In the genomic region with DNA sequence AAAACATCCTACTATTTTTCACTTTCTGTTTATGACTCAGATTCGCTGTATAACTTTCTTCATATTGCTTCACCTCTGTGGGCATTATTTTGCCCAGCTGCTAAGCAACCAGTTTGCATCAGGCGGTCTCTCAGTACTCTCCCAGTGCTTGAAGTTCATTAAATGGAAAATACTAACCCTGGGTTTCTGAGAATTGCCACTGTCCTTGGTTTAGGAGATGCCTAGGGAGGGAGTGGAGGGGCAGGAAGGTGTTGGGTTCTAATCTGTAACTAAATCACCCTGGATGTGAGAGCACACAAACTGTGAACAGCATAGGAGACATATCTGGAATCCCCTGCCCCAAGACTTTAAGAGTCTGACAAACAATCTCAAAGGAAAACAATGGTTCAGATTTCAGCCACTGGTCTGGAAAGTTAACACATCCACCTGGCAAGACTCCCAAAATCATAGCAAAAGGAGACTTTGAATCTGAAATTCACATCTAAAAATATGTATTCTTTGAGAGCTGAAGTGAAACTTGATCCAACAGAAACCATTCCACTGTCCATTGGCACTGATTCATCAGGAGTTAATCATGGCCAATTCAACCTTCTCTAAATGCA, we compare ENCODE assay signal across 10 cellular contexts.
DNase-seq lines count a peak whose midpoint lies in the region; ATAC-seq, FAIRE-seq and TF ChIP-seq lines count a peak whose summit lies in the region.
"Had no signal": no experiment of that assay in that cellular context is flagged by ENCODE, and none has a peak within 500 bp of the region (broad histone marks: within the 10 kb centered on the region; RNA-seq: fewer than 3 reads in every experiment).

No MANE protein-coding gene starts in this region.

- H3K9me1 ChIP-seq in K562 (ENCODE audit: control insufficient read depth, insufficient read depth, low read length) = no peaks in the 10 kb centered on the region

- no peak for TF ChIP-seq POLR2A in K562 (conservative IDR thresholded peaks at IDR 0.05)

- TF ChIP-seq CTCF in K562 (IDR thresholded peaks at IDR 0.05 in 2 of 3, conservative IDR thresholded peaks at IDR 0.05 in 1 of 3; ENCODE audit: insufficient read depth in 2 of 3, low read depth in 1 of 3, low read length in 3 of 3) = no peak
- no peak for TF ChIP-seq CTCF in left lung (IDR thresholded peaks at IDR 0.05)

- POLR2A ChIA-PET in K562 (lab: Yijun Ruan, JAX) = no interaction called here

- ATAC-seq in K562 = no peak
- ATAC-seq in left lung = peak; percentile 70
- ATAC-seq in HG02678 (IDR thresholded peaks at IDR 0.05; ENCODE audit: unreplicated experiment) = no peak
- ATAC-seq: activated CD8-positive, alpha-beta memory T cell treated with anti-CD3 and anti-CD28 coated beads, Interleukin-2, amount 10 ng/mL, durations not matched to agents 7 days and 5 days had no signal

- no peak for TF ChIP-seq EP300 in K562 (IDR thresholded peaks at IDR 0.05; ENCODE audit: low read length)

- no peak overlapping the region for H3K9ac ChIP-seq in K562 (ENCODE audit: insufficient read depth in 1 of 2, low read depth in 2 of 2, low read length in 2 of 2)

- no peaks in the 10 kb centered on the region for H3K27me3 ChIP-seq in ACC112 (ENCODE audit: insufficient read depth, low read length)
- H3K27me3 ChIP-seq in K562 (ENCODE audit: control insufficient read depth in 2 of 2, insufficient read depth in 2 of 2, low read length in 2 of 2) = no peaks in the 10 kb centered on the region; a peak in 1 of 5 replicates
- no peaks in the 10 kb centered on the region for H3K27me3 ChIP-seq in left lung

- no peaks in the 10 kb centered on the region for H3K79me2 ChIP-seq in ACC112 (ENCODE audit: control insufficient read depth, insufficient read depth, low read length, unreplicated experiment)
- no peaks in the 10 kb centered on the region for H3K79me2 ChIP-seq in K562 (ENCODE audit: control insufficient read depth, insufficient read depth, low read length)

- H3K4me3 ChIP-seq in ACC112 (ENCODE audit: low read depth, low read length) = peak overlapping the region; percentile 58
- H3K4me3 ChIP-seq in K562 = no peak overlapping the region
- H3K4me3 ChIP-seq in left lung = no peak overlapping the region

- in situ Hi-C loops in K562 (cut with MboI) = no loop called here

- H3K36me3 ChIP-seq in ACC112 (ENCODE audit: insufficient read depth, low read length) = no peaks in the 10 kb centered on the region
- H3K36me3 ChIP-seq in K562 (ENCODE audit: control insufficient read depth, insufficient read depth, low read length) = no peaks in the 10 kb centered on the region
- H3K36me3 ChIP-seq in left lung = no peaks in the 10 kb centered on the region

- peaks cover 29% of the 10 kb centered on the region for H3K4me1 ChIP-seq in ACC112 (ENCODE audit: control insufficient read depth, insufficient read depth, low read length, unreplicated experiment)
- H3K4me1 ChIP-seq in K562 (replicated peaks in 1 of 2; ENCODE audit: control insufficient read depth in 2 of 2, insufficient read depth in 2 of 2, low read length in 2 of 2) = no peaks in the 10 kb centered on the region
- peaks cover 11 to 23% of the 10 kb centered on the region in 2 donors for H3K4me1 ChIP-seq in left lung

- no peaks in the 10 kb centered on the region for H4K20me1 ChIP-seq in K562 (replicated peaks; ENCODE audit: control insufficient read depth, insufficient read depth, low read length)

- H3K27ac ChIP-seq in ACC112 (ENCODE audit: low read depth, low read length) (peak overlapping the region; percentile 100), K562 (ENCODE audit: extremely low read depth, low read depth, low read length) (no peak overlapping the region), left lung (peak overlapping the region; percentile 35 to 42)

- BruUV-seq in K562 (replicated peaks; lab: Mats Ljungman, UMichigan) = no TSS peak

- DNase-seq in LHCN-M2 (ENCODE audit: low read depth) (peak; percentile 82), K562 (ENCODE audit: extremely low read depth in 1 of 4, low spot score in 3 of 4) (no peak), left lung (peak in 1 of 2 donors; percentile 46), ureter (ENCODE audit: low spot score) (no peak), GOT3 (lab: John Stamatoyannopoulos, UW) (no peak), NCI-H2227 treated with DMSO at 0.1 percent for 48 hours (lab: John Stamatoyannopoulos, UW) (no peak)
- DNase-seq: activated CD8-positive, alpha-beta memory T cell treated with anti-CD3 and anti-CD28 coated beads, Interleukin-2, amount 10 ng/mL, durations not matched to agents 7 days and 5 days had no signal

- no peak overlapping the region for H2AFZ ChIP-seq in ACC112 (ENCODE audit: low read length, unreplicated experiment)
- H2AFZ ChIP-seq in K562 (ENCODE audit: low read depth, low read length) = no peak overlapping the region

- CTCF ChIA-PET in K562 (lab: Yijun Ruan, JAX; ENCODE audit: low intra/inter-chr PET ratio) = no interaction called here

- no peak for FAIRE-seq in K562 (lab: Jason Lieb, UNC)
- FAIRE-seq: G401.6 had no signal

- no peak overlapping the region for H3K4me2 ChIP-seq in K562 (ENCODE audit: insufficient read depth, low read length)

- intact Hi-C loops in K562 (cut with micrococcal nuclease) (loop anchor here (10.0 kb wide), 1 partner anchor 162 kb away; no protein-coding TSS in a partner anchor), left lung (cut with DNase I) (no loop called here)

- H3K9me3 ChIP-seq in K562 (replicated peaks; ENCODE audit: control insufficient read depth, insufficient read depth, low read depth, low read length) = no peaks in the 10 kb centered on the region
- no peaks in the 10 kb centered on the region for H3K9me3 ChIP-seq in left lung

- 3% methylated on average over 2 of the region's 2 CpGs for WGBS in K562 (ENCODE audit: insufficient coverage, low coverage, missing lambda C conversion rate)

- no peak for TF ChIP-seq RAD21 in K562 (CRISPR knock-in tag; conservative IDR thresholded peaks at IDR 0.05 in 1 of 2, IDR thresholded peaks at IDR 0.05 in 1 of 2)

TF ChIP-seq in K562, 482 proteins besides CTCF, POLR2A, EP300 and RAD21:
- TF ChIP-seq, protein P1, sequence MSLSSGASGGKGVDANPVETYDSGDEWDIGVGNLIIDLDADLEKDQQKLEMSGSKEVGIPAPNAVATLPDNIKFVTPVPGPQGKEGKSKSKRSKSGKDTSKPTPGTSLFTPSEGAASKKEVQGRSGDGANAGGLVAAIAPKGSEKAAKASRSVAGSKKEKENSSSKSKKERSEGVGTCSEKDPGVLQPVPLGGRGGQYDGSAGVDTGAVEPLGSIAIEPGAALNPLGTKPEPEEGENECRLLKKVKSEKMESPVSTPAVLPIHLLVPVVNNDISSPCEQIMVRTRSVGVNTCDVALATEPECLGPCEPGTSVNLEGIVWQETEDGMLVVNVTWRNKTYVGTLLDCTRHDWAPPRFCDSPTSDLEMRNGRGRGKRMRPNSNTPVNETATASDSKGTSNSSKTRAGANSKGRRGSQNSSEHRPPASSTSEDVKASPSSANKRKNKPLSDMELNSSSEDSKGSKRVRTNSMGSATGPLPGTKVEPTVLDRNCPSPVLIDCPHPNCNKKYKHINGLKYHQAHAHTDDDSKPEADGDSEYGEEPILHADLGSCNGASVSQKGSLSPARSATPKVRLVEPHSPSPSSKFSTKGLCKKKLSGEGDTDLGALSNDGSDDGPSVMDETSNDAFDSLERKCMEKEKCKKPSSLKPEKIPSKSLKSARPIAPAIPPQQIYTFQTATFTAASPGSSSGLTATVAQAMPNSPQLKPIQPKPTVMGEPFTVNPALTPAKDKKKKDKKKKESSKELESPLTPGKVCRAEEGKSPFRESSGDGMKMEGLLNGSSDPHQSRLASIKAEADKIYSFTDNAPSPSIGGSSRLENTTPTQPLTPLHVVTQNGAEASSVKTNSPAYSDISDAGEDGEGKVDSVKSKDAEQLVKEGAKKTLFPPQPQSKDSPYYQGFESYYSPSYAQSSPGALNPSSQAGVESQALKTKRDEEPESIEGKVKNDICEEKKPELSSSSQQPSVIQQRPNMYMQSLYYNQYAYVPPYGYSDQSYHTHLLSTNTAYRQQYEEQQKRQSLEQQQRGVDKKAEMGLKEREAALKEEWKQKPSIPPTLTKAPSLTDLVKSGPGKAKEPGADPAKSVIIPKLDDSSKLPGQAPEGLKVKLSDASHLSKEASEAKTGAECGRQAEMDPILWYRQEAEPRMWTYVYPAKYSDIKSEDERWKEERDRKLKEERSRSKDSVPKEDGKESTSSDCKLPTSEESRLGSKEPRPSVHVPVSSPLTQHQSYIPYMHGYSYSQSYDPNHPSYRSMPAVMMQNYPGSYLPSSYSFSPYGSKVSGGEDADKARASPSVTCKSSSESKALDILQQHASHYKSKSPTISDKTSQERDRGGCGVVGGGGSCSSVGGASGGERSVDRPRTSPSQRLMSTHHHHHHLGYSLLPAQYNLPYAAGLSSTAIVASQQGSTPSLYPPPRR (CRISPR knock-in tag; IDR thresholded peaks at IDR 0.05; ENCODE audit: borderline replicate concordance) = no peak
- TF ChIP-seq CEBPG (CRISPR knock-in tag; IDR thresholded peaks at IDR 0.05) (no peak), CEBPG (tag; conservative IDR thresholded peaks at IDR 0.05 in 1 of 2, IDR thresholded peaks at IDR 0.05 in 1 of 2) (peak; percentile 52 to 76; a peak in 3 of 4 replicates), HCFC1 (IDR thresholded peaks at IDR 0.05; ENCODE audit: low read depth, low read length) (no peak), PTBP1 (IDR thresholded peaks at IDR 0.05; ENCODE audit: low read depth, low read length) (no peak)
